ENCODE assay signal across 21 cellular contexts in the genomic region with DNA sequence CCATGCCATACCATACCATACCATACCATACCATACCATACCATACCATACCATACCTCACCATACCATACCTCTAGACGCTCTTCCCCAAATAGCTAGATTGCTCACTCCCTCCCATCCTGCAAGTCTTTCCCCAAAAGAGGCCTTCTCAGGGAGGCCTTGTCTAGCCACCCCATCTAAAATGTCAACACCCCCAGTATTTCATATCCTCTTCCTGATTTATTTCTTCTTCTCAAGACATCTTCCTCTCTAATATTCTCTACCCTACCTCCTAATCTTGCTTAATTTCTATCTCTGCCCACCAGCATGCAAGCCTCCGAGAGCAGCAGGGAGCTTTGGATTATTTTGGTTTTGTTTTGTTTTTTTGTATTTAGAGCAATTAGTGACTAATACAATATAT.
"Had no signal": no experiment of that assay in that cellular context is flagged by ENCODE, and none has a peak within 500 bp of the region (broad histone marks: within the 10 kb centered on the region; RNA-seq: fewer than 3 reads in every experiment).

No MANE protein-coding gene starts in this region.

- H3K36me3 Mint-ChIP-seq: activated CD4-positive, alpha-beta memory T cell treated with anti-CD3 and anti-CD28 coated beads for 36 hours; activated naive CD4-positive, alpha-beta T cell treated with anti-CD3 and anti-CD28 coated beads, Interleukin-2, amount 10 ng/mL, durations not matched to agents 7 days and 5 days; naive thymus-derived CD4-positive, alpha-beta T cell had no signal

- H3K36me3 ChIP-seq: cardiac muscle cell, gastrocnemius medialis, left ventricle myocardium inferior, sigmoid colon, thoracic aorta, upper lobe of left lung had no signal

- DNase-seq: activated B cell treated with CpG ODN at 0.5 μM for 24 hours; activated CD4-positive, alpha-beta memory T cell treated with anti-CD3 and anti-CD28 coated beads for 36 hours; activated CD4-positive, alpha-beta T cell treated with anti-CD3 and anti-CD28 coated beads for 4 hours; activated effector memory CD4-positive, alpha-beta T cell treated with anti-CD3 and anti-CD28 coated beads, Interleukin-2, amount 50 U/mL, for 16 hours; activated naive CD4-positive, alpha-beta T cell treated with anti-CD3 and anti-CD28 coated beads, Interleukin-2, amount 10 ng/mL, durations not matched to agents 7 days and 5 days; activated naive CD8-positive, alpha-beta T cell treated with anti-CD3 and anti-CD28 coated beads, Interleukin-2, amount 50 U/mL, for 24 hours; activated T-cell treated with anti-CD3 and anti-CD28 coated beads for 4 hours; body of pancreas; effector CD4-positive, alpha-beta T cell; gastrocnemius medialis; hippocampal formation; left ventricle myocardium inferior; naive thymus-derived CD4-positive, alpha-beta T cell; sigmoid colon; stimulated activated CD4-positive, alpha-beta T cell treated with anti-CD3 and anti-CD28 coated beads, Interleukin-2, amount 100 ng/mL, for 48 hours; stimulated activated CD8-positive, alpha-beta memory T cell treated with anti-CD3 and anti-CD28 coated beads, Interleukin-4, amount 100 ng/mL, for 48 hours; stimulated activated naive CD4-positive, alpha-beta T cell; upper lobe of left lung had no signal

- H3K4me3 Mint-ChIP-seq: activated B cell treated with CpG ODN at 0.5 μM for 24 hours; activated CD4-positive, alpha-beta memory T cell treated with anti-CD3 and anti-CD28 coated beads for 36 hours; activated naive CD4-positive, alpha-beta T cell treated with anti-CD3 and anti-CD28 coated beads, Interleukin-2, amount 10 ng/mL, durations not matched to agents 7 days and 5 days; activated naive CD8-positive, alpha-beta T cell treated with anti-CD3 and anti-CD28 coated beads, Interleukin-2, amount 50 U/mL, for 24 hours; naive thymus-derived CD4-positive, alpha-beta T cell; neural crest cell had no signal

- H3K9me3 Mint-ChIP-seq: activated B cell treated with CpG ODN at 0.5 μM for 24 hours; activated CD4-positive, alpha-beta memory T cell treated with anti-CD3 and anti-CD28 coated beads for 36 hours; activated naive CD4-positive, alpha-beta T cell treated with anti-CD3 and anti-CD28 coated beads, Interleukin-2, amount 10 ng/mL, durations not matched to agents 7 days and 5 days; activated naive CD8-positive, alpha-beta T cell treated with anti-CD3 and anti-CD28 coated beads, Interleukin-2, amount 50 U/mL, for 24 hours; naive thymus-derived CD4-positive, alpha-beta T cell; neural crest cell had no signal

- H3K27me3 Mint-ChIP-seq: activated B cell treated with CpG ODN at 0.5 μM for 24 hours; activated CD4-positive, alpha-beta memory T cell treated with anti-CD3 and anti-CD28 coated beads for 36 hours had no signal

- H3K27me3 ChIP-seq: body of pancreas, cardiac muscle cell, gastrocnemius medialis, sigmoid colon, upper lobe of left lung had no signal

- H3K9me3 ChIP-seq: body of pancreas, gastrocnemius medialis, left ventricle myocardium inferior, sigmoid colon, thoracic aorta, upper lobe of left lung had no signal

- H3K4me1 ChIP-seq: body of pancreas, sigmoid colon had no signal

- H3K4me1 Mint-ChIP-seq: neural crest cell had no signal

- H3K4me3 ChIP-seq: body of pancreas, cardiac muscle cell, gastrocnemius medialis, left ventricle myocardium inferior, sigmoid colon, thoracic aorta, upper lobe of left lung had no signal

- H3K27ac ChIP-seq: body of pancreas, cardiac muscle cell, gastrocnemius medialis, left ventricle myocardium inferior, sigmoid colon, thoracic aorta had no signal

- ATAC-seq: activated naive CD8-positive, alpha-beta T cell treated with anti-CD3 and anti-CD28 coated beads, Interleukin-2, amount 50 U/mL, for 24 hours; body of pancreas; gastrocnemius medialis; naive thymus-derived CD4-positive, alpha-beta T cell had no signal

- H3K27ac Mint-ChIP-seq: activated B cell treated with CpG ODN at 0.5 μM for 24 hours; activated CD4-positive, alpha-beta memory T cell treated with anti-CD3 and anti-CD28 coated beads for 36 hours; activated naive CD4-positive, alpha-beta T cell treated with anti-CD3 and anti-CD28 coated beads, Interleukin-2, amount 10 ng/mL, durations not matched to agents 7 days and 5 days; activated naive CD8-positive, alpha-beta T cell treated with anti-CD3 and anti-CD28 coated beads, Interleukin-2, amount 50 U/mL, for 24 hours; naive thymus-derived CD4-positive, alpha-beta T cell had no signal
